Comparison of ENCODE assay signal across 6 cellular contexts in the genomic region with DNA sequence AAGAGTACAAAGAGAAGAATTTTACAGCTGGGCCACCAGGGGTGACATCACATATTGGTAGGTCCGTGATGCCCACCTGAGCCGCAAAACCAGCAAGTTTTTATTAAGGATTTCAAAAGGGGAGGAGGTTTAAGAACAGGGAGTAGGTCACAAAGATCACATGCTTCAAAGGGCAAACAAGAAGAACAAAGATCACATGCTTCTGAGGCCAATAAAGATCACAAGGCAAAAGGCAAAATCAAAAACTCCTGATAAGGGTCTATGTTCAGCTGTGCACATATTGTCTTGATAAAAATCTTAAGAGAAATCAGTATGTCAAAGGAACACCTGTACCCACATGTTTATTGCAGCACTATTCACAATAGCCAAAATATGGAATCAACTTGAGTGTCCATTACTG. TPM values are rescaled to one million over a fixed set of nuclear protein-coding genes. Genes with fewer than 3 reads are reported as not detected.
"Had no signal": no experiment of that assay in that cellular context is flagged by ENCODE, and none has a peak within 500 bp of the region (broad histone marks: within the 10 kb centered on the region; RNA-seq: fewer than 3 reads in every experiment).

No MANE protein-coding gene starts in this region.

RNA-seq across cellular contexts. Expression of a gene that starts 25.7 kb away (rescaled TPM):
- total RNA-seq: activated naive CD4-positive, alpha-beta T cell treated with anti-CD3 and anti-CD28 coated beads for 36 hours; activated T-helper 17 cell treated with anti-CD3 and anti-CD28 coated beads, Interleukin-2, amount 50 U/mL, for 72 hours; IMR-90; LHCN-M2; MCF 10A; OCI-LY7 had no signal
